ENCODE assay signal across 17 cellular contexts in the genomic region with DNA sequence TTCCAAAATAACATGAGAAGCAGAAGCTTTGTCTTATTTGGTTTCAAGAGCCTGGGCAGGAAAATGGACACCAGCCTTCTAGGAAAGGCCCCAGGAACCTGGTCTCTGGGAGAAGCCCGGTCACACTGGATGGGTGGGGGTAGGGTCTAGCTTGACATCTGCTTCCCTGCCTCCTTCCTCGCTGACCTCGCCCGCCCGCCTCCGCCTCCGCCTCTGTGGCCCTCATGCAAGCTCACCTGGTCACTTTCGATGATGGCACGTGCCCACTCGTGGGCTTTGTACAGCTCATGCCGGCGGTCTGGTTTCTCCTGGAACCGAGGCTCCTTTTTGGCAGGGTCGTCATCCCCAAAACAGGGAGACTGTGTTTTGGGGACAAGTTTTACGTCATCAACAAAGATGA.
A peak's percentile ranks its signal among the peaks of the same experiment; 100 is the strongest.
DNase-seq lines count a peak whose midpoint lies in the region; FAIRE-seq and TF ChIP-seq lines count a peak whose summit lies in the region.
"Had no signal": no experiment of that assay in that cellular context is flagged by ENCODE, and none has a peak within 500 bp of the region (broad histone marks: within the 10 kb centered on the region; RNA-seq: fewer than 3 reads in every experiment).

No MANE protein-coding gene starts in this region.

- H3K27ac ChIP-seq in angular gyrus (ENCODE audit: low read depth, low read length) = peak overlapping the region; percentile 82
- H3K27ac ChIP-seq in dorsolateral prefrontal cortex = peak overlapping the region in 57 of 59 donors; percentile 8 to 92 (median 79)
- peak overlapping the region; percentile 36 for H3K27ac ChIP-seq in temporal lobe (ENCODE audit: low read depth, low read length)
- H3K27ac ChIP-seq: BLaER1 had no signal

- H3K27me3 ChIP-seq in dorsolateral prefrontal cortex = no peaks in the 10 kb centered on the region
- H3K27me3 ChIP-seq: BLaER1 had no signal

- no peak for DNase-seq in dorsolateral prefrontal cortex
- no peak for DNase-seq in neural crest cell (ENCODE audit: low read depth, low spot score)
- no peak for DNase-seq in activated CD4-positive, CD25-positive, alpha-beta regulatory T cell (lab: John Stamatoyannopoulos, UW)
- no peak for DNase-seq in GM12892 (ENCODE audit: insufficient read length)
- DNase-seq in effector CD8-positive, alpha-beta T cell (lab: John Stamatoyannopoulos, UW) = no peak
- DNase-seq in ureter (ENCODE audit: low spot score) = no peak
- DNase-seq: 8988T; CD4-positive, alpha-beta memory T cell; DMS79 treated with DMSO at 0.1 percent for 48 hours; H9 had no signal

- peaks cover 22% of the 10 kb centered on the region for H3K4me1 Mint-ChIP-seq in neural crest cell
- H3K4me1 Mint-ChIP-seq: CD14-positive monocyte; CD4-positive, alpha-beta memory T cell had no signal

- H3K9me3 Mint-ChIP-seq in neural crest cell = no peaks in the 10 kb centered on the region
- H3K9me3 Mint-ChIP-seq: CD14-positive monocyte, H9 had no signal

- peak overlapping the region in 2 of 59 donors; percentile 13 to 32 for H3K4me3 ChIP-seq in dorsolateral prefrontal cortex
- H3K4me3 ChIP-seq: BLaER1, GM12878 had no signal

- FAIRE-seq in GM12892 (lab: Jason Lieb, UNC) = no peak
- FAIRE-seq: GM12878, GM19239, H1 had no signal

- peak overlapping the region; percentile 85 for H3K27ac Mint-ChIP-seq in neural crest cell (ENCODE audit: unreplicated experiment)
- H3K27ac Mint-ChIP-seq: CD14-positive monocyte; CD4-positive, alpha-beta memory T cell had no signal

- no peak for TF ChIP-seq POLR2A in GM12892 (IDR thresholded peaks at IDR 0.05; ENCODE audit: low read depth, low read length)

- TF ChIP-seq CTCF in dorsolateral prefrontal cortex (IDR thresholded peaks at IDR 0.05 in 54 of 56, conservative IDR thresholded peaks at IDR 0.05 in 2 of 56; ENCODE audit: low read depth in 1 of 56, partially characterized antibody in 56 of 56) (no peak), neural crest cell (conservative IDR thresholded peaks at IDR 0.05) (no peak)

- no peak overlapping the region for H3K4me3 Mint-ChIP-seq in neural crest cell
- H3K4me3 Mint-ChIP-seq: CD14-positive monocyte; CD4-positive, alpha-beta memory T cell; H9 had no signal

- intact Hi-C loops in dorsolateral prefrontal cortex (cut with DNase I) = loop anchor here (5.0 to 10.0 kb wide), 4 partner anchors 36 to 174 kb away; a partner anchor contains a TSS

- H3K27me3 Mint-ChIP-seq in neural crest cell (ENCODE audit: low read depth) = no peaks in the 10 kb centered on the region

- H3K36me3 Mint-ChIP-seq in neural crest cell (ENCODE audit: low read depth) = peaks cover 6% of the 10 kb centered on the region
- H3K36me3 Mint-ChIP-seq: CD4-positive, alpha-beta memory T cell had no signal
